ENCODE assay signal across 24 cellular contexts in genomic region chr6:132716238-132716637, GRCh38. TPM values are rescaled to one million over a fixed set of nuclear protein-coding genes. Genes with fewer than 3 reads are reported as not detected.
DNase-seq lines count a peak whose midpoint lies in the region; ATAC-seq, FAIRE-seq and TF ChIP-seq lines count a peak whose summit lies in the region.
"Had no signal": no experiment of that assay in that cellular context is flagged by ENCODE, and none has a peak within 500 bp of the region (broad histone marks: within the 10 kb centered on the region; RNA-seq: fewer than 3 reads in every experiment).

No MANE protein-coding gene starts in this region.

- no peaks in the 10 kb centered on the region for H3K79me2 ChIP-seq in PC-9 (ENCODE audit: low read depth)

- FAIRE-seq in RCC 7860 (lab: Jason Lieb, UNC), result no peak
- FAIRE-seq: A204.1, D721Med, G401.6, GM12891, GM19239 had no signal

- peaks cover 73% of the 10 kb centered on the region for H3K4me1 Mint-ChIP-seq in Calu3 (ENCODE audit: low read depth, unreplicated experiment)
- H3K4me1 Mint-ChIP-seq: CD4-positive, alpha-beta memory T cell; CD8-positive, alpha-beta memory T cell had no signal

- DNase-seq in Calu3, result no peak
- no peak for DNase-seq in left lobe of liver (ENCODE audit: low spot score)
- DNase-seq in NCI-H69 (lab: John Stamatoyannopoulos, UW), result no peak
- DNase-seq in PC-9, result no peak
- DNase-seq in RCC 7860 (ENCODE audit: low spot score), result no peak
- DNase-seq: 8988T; ACHN; BE2C; C1 segment of cervical spinal cord; CD4-positive, alpha-beta memory T cell; CD4-positive, CD25-positive, alpha-beta regulatory T cell; CD8-positive, alpha-beta memory T cell; COR-L47; DMS79 treated with DMSO at 0.1 percent for 48 hours; GF-D8 had no signal

- peak overlapping the region; percentile 14 for H3K27ac ChIP-seq in neutrophil
- H3K27ac ChIP-seq in PC-9, result no peak overlapping the region
- H3K27ac ChIP-seq: BLaER1 had no signal

- peak overlapping the region; percentile 61 for H3K27ac Mint-ChIP-seq in Calu3 (ENCODE audit: unreplicated experiment)
- H3K27ac Mint-ChIP-seq: CD4-positive, alpha-beta memory T cell; CD4-positive, CD25-positive, alpha-beta regulatory T cell; CD8-positive, alpha-beta memory T cell had no signal

- H3K27me3 ChIP-seq in neutrophil (no peaks in the 10 kb centered on the region), PC-9 (ENCODE audit: insufficient read depth, low read depth) (no peaks in the 10 kb centered on the region)
- H3K27me3 ChIP-seq: BLaER1 had no signal

- peaks cover 17% of the 10 kb centered on the region for H3K36me3 Mint-ChIP-seq in Calu3 (ENCODE audit: insufficient read depth, unreplicated experiment)
- H3K36me3 Mint-ChIP-seq: CD4-positive, alpha-beta memory T cell; CD4-positive, CD25-positive, alpha-beta regulatory T cell; CD8-positive, alpha-beta memory T cell had no signal

- no peaks in the 10 kb centered on the region for H3K9me3 Mint-ChIP-seq in Calu3 (ENCODE audit: low read depth, unreplicated experiment)
- H3K9me3 Mint-ChIP-seq: CD4-positive, alpha-beta memory T cell; CD8-positive, alpha-beta memory T cell had no signal

- BruUV-seq in Calu3 (replicated peaks; lab: Mats Ljungman, UMichigan) (no TSS peak), PC-9 (replicated peaks; lab: Mats Ljungman, UMichigan) (no TSS peak)

- H3K4me1 ChIP-seq in neutrophil (ENCODE audit: control insufficient read depth in 1 of 2, insufficient read depth in 1 of 2, low read depth in 1 of 2, low read length in 1 of 2) (peaks cover 50% of the 10 kb centered on the region in 2 experiments), PC-9 (replicated peaks; ENCODE audit: insufficient read depth) (peaks cover 11% of the 10 kb centered on the region; the same call in 1 of the 2 replicates)
- H3K4me1 ChIP-seq: BE2C, BLaER1 had no signal

- H3K36me3 ChIP-seq in neutrophil (peaks cover 17% of the 10 kb centered on the region), PC-9 (ENCODE audit: low read depth) (no peaks in the 10 kb centered on the region)
- H3K36me3 ChIP-seq: BE2C, BLaER1 had no signal

- POLR2A ChIA-PET in PC-9 (lab: Charles Lee; ENCODE audit: unreplicated experiment), result no interaction called here

- H3K9me3 ChIP-seq in neutrophil (no peaks in the 10 kb centered on the region), PC-9 (ENCODE audit: insufficient read depth, low read depth) (no peaks in the 10 kb centered on the region)
- H3K9me3 ChIP-seq: BE2C, BLaER1 had no signal

- no peak overlapping the region for H3K4me3 Mint-ChIP-seq in Calu3 (ENCODE audit: low read depth, unreplicated experiment)
- H3K4me3 Mint-ChIP-seq: CD14-positive monocyte; CD4-positive, alpha-beta memory T cell; CD4-positive, CD25-positive, alpha-beta regulatory T cell; CD8-positive, alpha-beta memory T cell had no signal

- H3F3A ChIP-seq in PC-9 (ENCODE audit: insufficient read depth, low read depth), result peaks cover 10% of the 10 kb centered on the region; the same call in 1 of the 2 replicates

- H4K20me1 ChIP-seq in PC-9 (ENCODE audit: insufficient read depth), result no peaks in the 10 kb centered on the region
- H4K20me1 ChIP-seq: BLaER1 had no signal

- no peak for TF ChIP-seq CTCF in Calu3 (IDR thresholded peaks at IDR 0.05; ENCODE audit: unreplicated experiment)
- no peak for TF ChIP-seq CTCF in neutrophil (IDR thresholded peaks at IDR 0.05)
- TF ChIP-seq CTCF in PC-9 (conservative IDR thresholded peaks at IDR 0.05), result no peak

- H3K4me3 ChIP-seq in neutrophil (ENCODE audit: low read depth in 1 of 2, low read length in 1 of 2) (no peak overlapping the region), PC-9 (no peak overlapping the region)
- H3K4me3 ChIP-seq: BLaER1 had no signal

- peak; percentile 61 for ATAC-seq in left lobe of liver

- no peak overlapping the region for H3K4me2 ChIP-seq in PC-9
- H3K4me2 ChIP-seq: BLaER1 had no signal

- no peaks in the 10 kb centered on the region for H3K27me3 Mint-ChIP-seq in Calu3 (ENCODE audit: unreplicated experiment)

- CTCF ChIA-PET in Calu3 (lab: Charles Lee), result interaction anchor here (1.2 to 1.9 kb wide), 4 partner anchors 29 to 186 kb away, joined by 3 to 24 read pairs (median 10); no protein-coding TSS in a partner anchor
- CTCF ChIA-PET in PC-9 (lab: Charles Lee), result no interaction called here

- intact Hi-C loops in Calu3 (cut with micrococcal nuclease; ENCODE audit: unreplicated experiment), result loop anchor here (10.0 kb wide), 1 partner anchor 101 kb away; no protein-coding TSS in a partner anchor
- intact Hi-C loops in PC-9 (cut with micrococcal nuclease; ENCODE audit: unreplicated experiment), result no loop called here

- no peak overlapping the region for H2AFZ ChIP-seq in PC-9

- no peaks in the 10 kb centered on the region for H3K9me2 ChIP-seq in PC-9 (ENCODE audit: insufficient read depth)

RNA-seq across cellular contexts. Expression of gene VNN1, which starts 2.4 kb away (rescaled TPM):
- total RNA-seq in Calu3 (2022) (12.4 and 13.3 TPM in 2 replicates), left lobe of liver (74.8 TPM), PC-9 (2021) (0.65 and 1.6 TPM in 2 replicates)
- total RNA-seq: A673; CD4-positive, CD25-positive, alpha-beta regulatory T cell; CD8-positive, alpha-beta memory T cell had no signal

RNA-seq across cellular contexts. Expression of gene VNN2, which starts 41.5 kb away (rescaled TPM):
- total RNA-seq in Calu3 (2022), result 18.1 and 21.5 TPM in 2 replicates
- 0.78 TPM for total RNA-seq in left lobe of liver
- 1.2 TPM in 1 of 2 replicates, not detected in the other for total RNA-seq in PC-9 (2021)
- total RNA-seq: A673 had no signal

RNA-seq across cellular contexts. Expression of gene TAAR1, which starts 57.3 kb away (rescaled TPM):
- total RNA-seq in Calu3 (2022) (not detected in 2 replicates), left lobe of liver (not detected), PC-9 (2021) (not detected in 2 replicates)
- total RNA-seq: A673; CD4-positive, alpha-beta memory T cell; CD4-positive, CD25-positive, alpha-beta regulatory T cell; CD8-positive, alpha-beta memory T cell had no signal
